18 cellular contexts compared by ENCODE assay signal in the genomic region with DNA sequence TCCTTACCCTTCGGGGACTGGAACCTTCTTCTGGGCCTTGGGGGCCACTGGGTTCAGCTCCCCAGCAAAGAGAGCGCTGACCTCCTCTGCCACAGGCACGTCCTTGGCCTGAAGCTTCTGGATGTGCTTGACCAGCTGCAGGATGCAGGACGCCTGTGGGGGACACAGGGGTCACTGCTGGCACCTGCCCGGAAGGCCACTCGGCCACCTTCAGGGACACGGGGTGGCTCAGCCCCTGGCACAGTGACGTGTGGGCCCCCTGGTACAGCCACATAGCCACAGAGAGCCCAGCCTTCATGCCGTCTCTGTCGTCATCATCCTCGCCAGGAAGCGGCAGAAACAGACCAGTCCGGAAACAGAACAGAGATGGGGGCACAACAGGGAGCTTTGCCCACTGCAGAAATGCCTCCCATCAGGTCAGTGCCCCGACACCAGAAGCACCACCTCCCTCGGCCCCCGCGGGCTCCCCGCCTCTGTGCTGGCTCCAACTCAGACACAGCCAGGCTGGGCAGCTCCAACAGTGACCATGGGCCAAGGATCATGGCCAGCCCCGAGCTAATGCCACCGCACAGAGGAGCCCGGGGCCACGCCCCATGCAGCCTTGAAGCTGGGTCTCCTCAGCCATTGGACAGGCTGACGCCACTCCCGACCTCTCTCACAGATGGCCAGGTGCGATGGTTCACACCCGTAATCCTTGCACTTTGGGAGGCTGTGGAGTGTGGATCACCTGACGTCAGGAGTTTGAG. TPM values are rescaled to one million over a fixed set of nuclear protein-coding genes. Genes with fewer than 3 reads are reported as not detected.
DNase-seq lines count a peak whose midpoint lies in the region; ATAC-seq, FAIRE-seq and TF ChIP-seq lines count a peak whose summit lies in the region.
"Had no signal": no experiment of that assay in that cellular context is flagged by ENCODE, and none has a peak within 500 bp of the region (broad histone marks: within the 10 kb centered on the region; RNA-seq: fewer than 3 reads in every experiment).

No MANE protein-coding gene starts in this region.

- no peak overlapping the region for H3K4ac ChIP-seq in neuronal stem cell (ENCODE audit: low read length)

- H3K27me3 Mint-ChIP-seq in Calu3 (ENCODE audit: unreplicated experiment) = no peaks in the 10 kb centered on the region
- H3K27me3 Mint-ChIP-seq: CD4-positive, alpha-beta memory T cell; IgD-negative memory B cell had no signal

- H2AFZ ChIP-seq in neuronal stem cell (ENCODE audit: low read length) (no peak overlapping the region), HepG2 (ENCODE audit: low read length) (no peak overlapping the region)

- H3K27me3 ChIP-seq in body of pancreas = no peaks in the 10 kb centered on the region
- no peaks in the 10 kb centered on the region for H3K27me3 ChIP-seq in neuronal stem cell (ENCODE audit: control insufficient read depth in 3 of 3, insufficient read depth in 3 of 3, low read depth in 1 of 3, low read length in 3 of 3)
- H3K27me3 ChIP-seq in HepG2 (ENCODE audit: control insufficient read depth in 1 of 2, insufficient read depth in 2 of 2, low read length in 2 of 2) = no peaks in the 10 kb centered on the region
- H3K27me3 ChIP-seq: BLaER1 had no signal

- no peaks in the 10 kb centered on the region for H3K4me1 Mint-ChIP-seq in Calu3 (ENCODE audit: low read depth, unreplicated experiment)
- H3K4me1 Mint-ChIP-seq: CD14-positive monocyte had no signal

- peaks cover 13% of the 10 kb centered on the region for H3K79me1 ChIP-seq in neuronal stem cell (ENCODE audit: low read depth, low read length)

- 0 out of 2 replicates have a peak, but pooled peaks cover 2% of the 10 kb centered on the region for H4K20me1 ChIP-seq in HepG2 (ENCODE audit: insufficient read depth, low read length)

- no peak overlapping the region for H4K91ac ChIP-seq in neuronal stem cell (ENCODE audit: low read depth, low read length, poor library complexity)

- no peaks in the 10 kb centered on the region for H3K79me2 ChIP-seq in HepG2 (ENCODE audit: insufficient read depth, low read length)

- no peak overlapping the region for H3K4me3 Mint-ChIP-seq in Calu3 (ENCODE audit: low read depth, unreplicated experiment)
- H3K4me3 Mint-ChIP-seq: CD14-positive monocyte; CD4-positive, alpha-beta memory T cell; HFFc6 had no signal

- H2BK5ac ChIP-seq in neuronal stem cell (ENCODE audit: low read length) = peak overlapping the region; percentile 66

- POLR2A ChIA-PET in HEK293 (lab: Yijun Ruan, JAX) (no interaction called here), HepG2 (lab: Yijun Ruan, JAX) (no interaction called here)

- TF ChIP-seq POLR2A in body of pancreas (IDR thresholded peaks at IDR 0.05) = peak in 2 of 3 donors; percentile 20 to 36
- no peak for TF ChIP-seq POLR2A in HepG2 (IDR thresholded peaks at IDR 0.05; ENCODE audit: insufficient read depth in 1 of 2, low read depth in 2 of 2, low read length in 2 of 2)

- DNase-seq in body of pancreas (peak; percentile 91 to 97 (median 96)), neuronal stem cell (ENCODE audit: low spot score) (no peak), Calu3 (no peak), HepG2 (ENCODE audit: low spot score) (no peak), kidney (no peak)
- DNase-seq: 8988T; CD4-positive, alpha-beta memory T cell; DMS79 treated with DMSO at 0.1 percent for 48 hours; GF-D8; HCEC 1CT; HFFc6; KBM-7 had no signal

- CTCF ChIA-PET in HEK293 (lab: Yijun Ruan, JAX) (no interaction called here), Calu3 (lab: Charles Lee) (interaction anchor here (0.6 kb wide), 1 partner anchor 23 kb away, joined by 3 read pairs; no protein-coding TSS in a partner anchor), HepG2 (lab: Yijun Ruan, JAX; ENCODE audit: low intra/inter-chr PET ratio, low total read pairs) (no interaction called here)

- no peak overlapping the region for H2BK12ac ChIP-seq in neuronal stem cell (ENCODE audit: low read length)

- H3K27ac ChIP-seq in HEK293 (ENCODE audit: extremely low read depth, low read depth, low read length) (no peak overlapping the region), body of pancreas (peak overlapping the region; percentile 52 to 84 (median 67)), neuronal stem cell (replicated peaks; ENCODE audit: low read length) (no peak overlapping the region), HepG2 (ENCODE audit: extremely low read length, insufficient read depth, low read length) (no peak overlapping the region), kidney (ENCODE audit: low read depth in 2 of 2, low read length in 2 of 2) (no peak overlapping the region)
- H3K27ac ChIP-seq: BLaER1 had no signal

- H3K4me3 ChIP-seq in HEK293 (ENCODE audit: low read depth, low read length) (no peak overlapping the region), body of pancreas (no peak overlapping the region), neuronal stem cell (ENCODE audit: low read length in 2 of 2) (no peak overlapping the region), HepG2 (replicated peaks in 1 of 3; ENCODE audit: insufficient read depth in 1 of 3, low read depth in 2 of 3, low read length in 3 of 3) (no peak overlapping the region), kidney (ENCODE audit: low read length in 2 of 2) (no peak overlapping the region)
- H3K4me3 ChIP-seq: BLaER1 had no signal

- ATAC-seq in body of pancreas (peak; percentile 95), HepG2 (no peak)

- H3K9me3 Mint-ChIP-seq in Calu3 (ENCODE audit: low read depth, unreplicated experiment) = no peaks in the 10 kb centered on the region
- H3K9me3 Mint-ChIP-seq: CD14-positive monocyte; CD4-positive, alpha-beta memory T cell; HFFc6; IgD-negative memory B cell had no signal

- in situ Hi-C loops in HepG2 (cut with HindIII; ENCODE audit: extremely low pct_ligation_motif_present, low pct_unique_long_range_greater_than_20kb) = no loop called here

- no peak overlapping the region for H4K8ac ChIP-seq in neuronal stem cell (ENCODE audit: low read depth, low read length)

- H3K18ac ChIP-seq in neuronal stem cell (ENCODE audit: low read length) = no peak overlapping the region

- H3K36me3 Mint-ChIP-seq in Calu3 (ENCODE audit: insufficient read depth, unreplicated experiment) = peaks cover 74% of the 10 kb centered on the region

- peaks cover 9 to 96% of the 10 kb centered on the region in 2 experiments; a peak in 2 of 3 replicates for H3K36me3 ChIP-seq in HEK293 (ENCODE audit: control insufficient read depth in 2 of 2, insufficient read depth in 1 of 2, low read length in 2 of 2)
- peaks cover 26 to 68% of the 10 kb centered on the region in 2 donors for H3K36me3 ChIP-seq in body of pancreas (replicated peaks in 1 of 2; ENCODE audit: insufficient read depth in 1 of 2, low read depth in 2 of 2)
- H3K36me3 ChIP-seq in neuronal stem cell (replicated peaks in 1 of 2; ENCODE audit: control insufficient read depth in 2 of 2, insufficient read depth in 2 of 2, low read length in 2 of 2) = peaks cover 83 to 97% of the 10 kb centered on the region in 2 donors
- H3K36me3 ChIP-seq in HepG2 (replicated peaks in 1 of 2; ENCODE audit: control insufficient read depth in 1 of 2, insufficient read depth in 2 of 2, low read length in 2 of 2) = peaks cover 56 to 90% of the 10 kb centered on the region in 2 experiments
- H3K36me3 ChIP-seq in kidney (ENCODE audit: control insufficient read depth in 1 of 2, insufficient read depth in 2 of 2, low read length in 2 of 2) = peaks cover 41 to 62% of the 10 kb centered on the region in 2 donors

- BruUV-seq in Calu3 (replicated peaks; lab: Mats Ljungman, UMichigan) (no TSS peak), HepG2 (replicated peaks; lab: Mats Ljungman, UMichigan) (no TSS peak)

- intact Hi-C loops in body of pancreas (cut with DNase I) = no loop called here
- intact Hi-C loops in Calu3 (cut with micrococcal nuclease; ENCODE audit: unreplicated experiment) = no loop called here
- intact Hi-C loops in HepG2 (cut with micrococcal nuclease; ENCODE audit: unreplicated experiment) = no loop called here
- intact Hi-C loops in kidney (cut with DNase I) = no loop called here

- TF ChIP-seq CTCF in HEK293 (tag by site-specific recombination; IDR thresholded peaks at IDR 0.05) (no peak), body of pancreas (IDR thresholded peaks at IDR 0.05) (no peak), Calu3 (IDR thresholded peaks at IDR 0.05; ENCODE audit: unreplicated experiment) (no peak), HepG2 (CRISPR knock-in tag; IDR thresholded peaks at IDR 0.05) (no peak), kidney (IDR thresholded peaks at IDR 0.05; ENCODE audit: borderline replicate concordance, extremely low read depth, insufficient read depth) (no peak)

- H3K23ac ChIP-seq in neuronal stem cell (ENCODE audit: low read depth, low read length, poor library complexity) = peak overlapping the region; percentile 73

- TF ChIP-seq EP300 in HepG2 (IDR thresholded peaks at IDR 0.05; ENCODE audit: low read depth in 2 of 2, low read length in 2 of 2) (no peak), HepG2 (CRISPR knock-in tag; IDR thresholded peaks at IDR 0.05; ENCODE audit: borderline replicate concordance) (no peak)

- H3K4me1 ChIP-seq in HEK293 (ENCODE audit: control insufficient read depth, insufficient read depth, low read length) = no peaks in the 10 kb centered on the region
- H3K4me1 ChIP-seq in body of pancreas = peaks cover 13% of the 10 kb centered on the region
- H3K4me1 ChIP-seq in neuronal stem cell (ENCODE audit: control insufficient read depth in 2 of 2, insufficient read depth in 1 of 2, low read depth in 1 of 2, low read length in 2 of 2) = no peaks in the 10 kb centered on the region
- H3K4me1 ChIP-seq in HepG2 (ENCODE audit: insufficient read depth, low read length) = no peaks in the 10 kb centered on the region
- H3K4me1 ChIP-seq in kidney (ENCODE audit: control insufficient read depth in 1 of 2, insufficient read depth in 1 of 2, low read depth in 1 of 2, low read length in 2 of 2) = no peaks in the 10 kb centered on the region

- FAIRE-seq in HepG2 (lab: Jason Lieb, UNC) (no peak), kidney (lab: Jason Lieb, UNC) (no peak)
- FAIRE-seq: GM19239, HTR-8/SVneo had no signal

- H3K4me2 ChIP-seq in neuronal stem cell (ENCODE audit: insufficient read depth, low read length, poor library complexity, severe bottlenecking) (no peak overlapping the region), HepG2 (ENCODE audit: low read depth, low read length) (no peak overlapping the region)
- H3K4me2 ChIP-seq: BLaER1 had no signal

- H3K9me3 ChIP-seq in HEK293 (ENCODE audit: control insufficient read depth, insufficient read depth, low read depth, low read length) (no peaks in the 10 kb centered on the region), body of pancreas (no peaks in the 10 kb centered on the region), neuronal stem cell (replicated peaks in 1 of 2; ENCODE audit: control insufficient read depth in 2 of 2, insufficient read depth in 1 of 2, low read depth in 1 of 2, low read length in 2 of 2) (no peaks in the 10 kb centered on the region), HepG2 (ENCODE audit: low read length) (no peaks in the 10 kb centered on the region), kidney (ENCODE audit: control insufficient read depth in 1 of 2, low read length in 2 of 2) (no peaks in the 10 kb centered on the region)
- H3K9me3 ChIP-seq: BLaER1 had no signal

- no peak overlapping the region for H2AK5ac ChIP-seq in neuronal stem cell (ENCODE audit: low read depth, low read length)

- no peak overlapping the region for H3K27ac Mint-ChIP-seq in Calu3 (ENCODE audit: unreplicated experiment)
- H3K27ac Mint-ChIP-seq: HFFc6, IgD-negative memory B cell had no signal

- H3K14ac ChIP-seq in neuronal stem cell (ENCODE audit: low read length) = no peak overlapping the region

- TF ChIP-seq RAD21 in HepG2 (CRISPR knock-in tag; IDR thresholded peaks at IDR 0.05) = no peak

- H2BK15ac ChIP-seq in neuronal stem cell (ENCODE audit: low read length) = no peak overlapping the region

- 49 to 59% methylated on average over 6 to 27 of the region's 27 CpGs for WGBS in body of pancreas, 2 donors
- WGBS in neuronal stem cell (ENCODE audit: extremely low coverage in 2 of 2, insufficient read length in 2 of 2, insufficient replicate concordance in 1 of 2), 2 donors = no CpG with 5 or more reads among the region's 27 CpGs
- WGBS in HepG2 (ENCODE audit: low lambda C conversion rate) = 100% methylated on average over 4 of the region's 27 CpGs

- no peak overlapping the region for H2BK120ac ChIP-seq in neuronal stem cell (ENCODE audit: low read depth, low read length)

- no peak overlapping the region for H3K9ac ChIP-seq in neuronal stem cell (ENCODE audit: low read depth, low read length, poor library complexity)
- no peak overlapping the region for H3K9ac ChIP-seq in HepG2 (ENCODE audit: insufficient read depth, low read depth, low read length)
- no peak overlapping the region for H3K9ac ChIP-seq in kidney (ENCODE audit: low read length in 2 of 2)
- H3K9ac ChIP-seq: BLaER1 had no signal

RNA-seq across cellular contexts. Expression of gene IZUMO4, which starts 20.7 kb away (rescaled TPM):
- total RNA-seq in body of pancreas (1 to 10 TPM; 3.4 to 4.0 TPM), Calu3 (2022) (2.7 and 2.8 TPM in 2 replicates), HepG2 (2016; rRNA removed; fragmentation: Illumina TruSeq; extraction: Trizol) (0.24 and 0.77 TPM in 2 replicates), kidney (4.3 TPM)
- polyA plus RNA-seq in neuronal stem cell (2013, experiment 1 of 2) = 2.5 TPM
- polyA plus RNA-seq in neuronal stem cell (2013, experiment 2 of 2) = 2.3 TPM
- 0.79 and 0.91 TPM in 2 replicates for total RNA-seq in HepG2 (2016; cell fraction: cytosol; rRNA removed; fragmentation: Illumina TruSeq; extraction: Trizol; ENCODE audit: low read depth)
- 0.34 and 1.5 TPM in 2 replicates for total RNA-seq in HepG2 (2016; cell fraction: insoluble cytoplasmic fraction; rRNA removed; fragmentation: Illumina TruSeq; extraction: Trizol)
- total RNA-seq in HepG2 (2016; cell fraction: membrane; rRNA removed; fragmentation: Illumina TruSeq; extraction: Trizol) = 0.83 and 1.5 TPM in 2 replicates
- total RNA-seq in HepG2 (2016; cell fraction: nucleus; rRNA removed; fragmentation: Illumina TruSeq; extraction: Trizol) = 1.1 and 2.5 TPM in 2 replicates
- polyA plus RNA-seq in HepG2 (2011; rRNA removed) (3.9 and 4.1 TPM in 2 replicates), kidney (ENCODE audit: insufficient read depth, low read depth, low replicate concordance) (8.9 TPM)
- 0.55 and 0.75 TPM in 2 replicates for polyA plus RNA-seq in HepG2 (2011; cell fraction: cytosol; rRNA removed)
- polyA plus RNA-seq in HepG2 (2011; cell fraction: nucleus; rRNA removed) = 66.6 and 91.0 TPM in 2 replicates
- 1.7 and 4.4 TPM in 2 replicates for polyA plus RNA-seq in HepG2 (2012)
- 0.57 and 1.2 TPM in 2 replicates for polyA plus RNA-seq in HepG2 (2016; cell fraction: cytosol; fragmentation: Illumina TruSeq; extraction: Trizol; ENCODE audit: low read depth)
- polyA plus RNA-seq in HepG2 (2016; cell fraction: insoluble cytoplasmic fraction; fragmentation: Illumina TruSeq; extraction: Trizol; ENCODE audit: low read depth) = 0.45 and 0.53 TPM in 2 replicates
- 0.94 TPM in 2 replicates for polyA plus RNA-seq in HepG2 (2016; cell fraction: membrane; fragmentation: Illumina TruSeq; extraction: Trizol; ENCODE audit: low read depth)
- 4.3 and 6.3 TPM in 2 replicates for polyA plus RNA-seq in HepG2 (2016; cell fraction: nucleus; fragmentation: Illumina TruSeq; extraction: Trizol; ENCODE audit: insufficient read depth, low read depth)
- 0.54 and 2.7 TPM in 2 replicates for polyA minus RNA-seq in HepG2 (2011; rRNA and poly(A)+ RNA removed; ENCODE audit: low replicate concordance)
- not detected in 2 replicates for polyA minus RNA-seq in HepG2 (2011; cell fraction: cytosol; rRNA and poly(A)+ RNA removed)
- polyA minus RNA-seq in HepG2 (2011; cell fraction: nucleus; rRNA and poly(A)+ RNA removed) = 1.9 and 4.2 TPM in 2 replicates

RNA-seq across cellular contexts. Expression of gene MOB3A, which starts 21.3 kb away (rescaled TPM):
- total RNA-seq in body of pancreas = 10 to 100 TPM; 11.7 to 22.1 TPM
- 15.6 TPM for polyA plus RNA-seq in neuronal stem cell (2013, experiment 1 of 2)
- 16.1 TPM for polyA plus RNA-seq in neuronal stem cell (2013, experiment 2 of 2)
- total RNA-seq in Calu3 (2022) = 13.7 and 15.8 TPM in 2 replicates
- total RNA-seq in HepG2 (2016; rRNA removed; fragmentation: Illumina TruSeq; extraction: Trizol) = 3.5 and 4.3 TPM in 2 replicates
- total RNA-seq in HepG2 (2016; cell fraction: cytosol; rRNA removed; fragmentation: Illumina TruSeq; extraction: Trizol; ENCODE audit: low read depth) = 2.2 and 2.7 TPM in 2 replicates
- 3.5 and 4.0 TPM in 2 replicates for total RNA-seq in HepG2 (2016; cell fraction: insoluble cytoplasmic fraction; rRNA removed; fragmentation: Illumina TruSeq; extraction: Trizol)
- total RNA-seq in HepG2 (2016; cell fraction: membrane; rRNA removed; fragmentation: Illumina TruSeq; extraction: Trizol) = 2.7 and 3.2 TPM in 2 replicates
- total RNA-seq in HepG2 (2016; cell fraction: nucleus; rRNA removed; fragmentation: Illumina TruSeq; extraction: Trizol) = 2.4 and 2.5 TPM in 2 replicates
- polyA plus RNA-seq in HepG2 (2011; rRNA removed) = 17.8 and 20.3 TPM in 2 replicates
- 13.9 and 16.9 TPM in 2 replicates for polyA plus RNA-seq in HepG2 (2011; cell fraction: cytosol; rRNA removed)
- 10.8 and 12.6 TPM in 2 replicates for polyA plus RNA-seq in HepG2 (2011; cell fraction: nucleus; rRNA removed)
- 6.2 and 6.8 TPM in 2 replicates for polyA plus RNA-seq in HepG2 (2012)
- polyA plus RNA-seq in HepG2 (2016; cell fraction: cytosol; fragmentation: Illumina TruSeq; extraction: Trizol; ENCODE audit: low read depth) = 0.97 and 1.0 TPM in 2 replicates
- 6.2 and 7.9 TPM in 2 replicates for polyA plus RNA-seq in HepG2 (2016; cell fraction: insoluble cytoplasmic fraction; fragmentation: Illumina TruSeq; extraction: Trizol; ENCODE audit: low read depth)
- polyA plus RNA-seq in HepG2 (2016; cell fraction: membrane; fragmentation: Illumina TruSeq; extraction: Trizol; ENCODE audit: low read depth) = 2.8 TPM in 2 replicates
- polyA plus RNA-seq in HepG2 (2016; cell fraction: nucleus; fragmentation: Illumina TruSeq; extraction: Trizol; ENCODE audit: insufficient read depth, low read depth) = 6.6 and 6.8 TPM in 2 replicates
- 23.6 and 71.5 TPM in 2 replicates for polyA minus RNA-seq in HepG2 (2011; rRNA and poly(A)+ RNA removed; ENCODE audit: low replicate concordance)
- 19.3 and 25.0 TPM in 2 replicates for polyA minus RNA-seq in HepG2 (2011; cell fraction: cytosol; rRNA and poly(A)+ RNA removed)
- 5.3 and 6.0 TPM in 2 replicates for polyA minus RNA-seq in HepG2 (2011; cell fraction: nucleus; rRNA and poly(A)+ RNA removed)
- total RNA-seq in kidney = 59.7 TPM
- polyA plus RNA-seq in kidney (ENCODE audit: insufficient read depth, low read depth, low replicate concordance) = 16.9 TPM

RNA-seq across cellular contexts. Expression of gene AP3D1, which starts 34.0 kb away (rescaled TPM):
- total RNA-seq in body of pancreas (100 to 1,000 TPM in 1 of 2 donors, 10 to 100 TPM in 1; 77.0 to 124 TPM), Calu3 (2022) (107 and 108 TPM in 2 replicates), HepG2 (2016; rRNA removed; fragmentation: Illumina TruSeq; extraction: Trizol) (73.5 and 82.6 TPM in 2 replicates), kidney (125 TPM)
- 60.6 TPM for polyA plus RNA-seq in neuronal stem cell (2013, experiment 1 of 2)
- polyA plus RNA-seq in neuronal stem cell (2013, experiment 2 of 2) = 60.3 TPM
- total RNA-seq in HepG2 (2016; cell fraction: cytosol; rRNA removed; fragmentation: Illumina TruSeq; extraction: Trizol; ENCODE audit: low read depth) = 30.1 and 33.5 TPM in 2 replicates
- 55.4 and 84.4 TPM in 2 replicates for total RNA-seq in HepG2 (2016; cell fraction: insoluble cytoplasmic fraction; rRNA removed; fragmentation: Illumina TruSeq; extraction: Trizol)
- 61.4 and 65.9 TPM in 2 replicates for total RNA-seq in HepG2 (2016; cell fraction: membrane; rRNA removed; fragmentation: Illumina TruSeq; extraction: Trizol)
- 44.7 and 54.3 TPM in 2 replicates for total RNA-seq in HepG2 (2016; cell fraction: nucleus; rRNA removed; fragmentation: Illumina TruSeq; extraction: Trizol)
- polyA plus RNA-seq in HepG2 (2011; rRNA removed) (68.0 and 78.6 TPM in 2 replicates), kidney (ENCODE audit: insufficient read depth, low read depth, low replicate concordance) (68.4 TPM)
- 50.1 and 66.2 TPM in 2 replicates for polyA plus RNA-seq in HepG2 (2011; cell fraction: cytosol; rRNA removed)
- polyA plus RNA-seq in HepG2 (2011; cell fraction: nucleus; rRNA removed) = 236 and 270 TPM in 2 replicates
- 61.5 and 82.7 TPM in 2 replicates for polyA plus RNA-seq in HepG2 (2012)
- 11.6 and 13.9 TPM in 2 replicates for polyA plus RNA-seq in HepG2 (2016; cell fraction: cytosol; fragmentation: Illumina TruSeq; extraction: Trizol; ENCODE audit: low read depth)
- 71.2 and 87.4 TPM in 2 replicates for polyA plus RNA-seq in HepG2 (2016; cell fraction: insoluble cytoplasmic fraction; fragmentation: Illumina TruSeq; extraction: Trizol; ENCODE audit: low read depth)
- polyA plus RNA-seq in HepG2 (2016; cell fraction: membrane; fragmentation: Illumina TruSeq; extraction: Trizol; ENCODE audit: low read depth) = 38.5 and 41.5 TPM in 2 replicates
- polyA plus RNA-seq in HepG2 (2016; cell fraction: nucleus; fragmentation: Illumina TruSeq; extraction: Trizol; ENCODE audit: insufficient read depth, low read depth) = 139 and 143 TPM in 2 replicates
- 72.3 and 142 TPM in 2 replicates for polyA minus RNA-seq in HepG2 (2011; rRNA and poly(A)+ RNA removed; ENCODE audit: low replicate concordance)
- polyA minus RNA-seq in HepG2 (2011; cell fraction: cytosol; rRNA and poly(A)+ RNA removed) = 54.0 and 70.6 TPM in 2 replicates
- polyA minus RNA-seq in HepG2 (2011; cell fraction: nucleus; rRNA and poly(A)+ RNA removed) = 44.3 and 51.8 TPM in 2 replicates

RNA-seq across cellular contexts. Expression of gene DOT1L, which starts 46.3 kb away (rescaled TPM):
- total RNA-seq in body of pancreas = 10 to 100 TPM; 10.1 to 44.5 TPM
- 38.2 TPM for polyA plus RNA-seq in neuronal stem cell (2013, experiment 1 of 2)
- polyA plus RNA-seq in neuronal stem cell (2013, experiment 2 of 2) = 38.1 TPM
- total RNA-seq in Calu3 (2022) = 39.3 and 42.9 TPM in 2 replicates
- 7.5 and 9.7 TPM in 2 replicates for total RNA-seq in HepG2 (2016; rRNA removed; fragmentation: Illumina TruSeq; extraction: Trizol)
- 20.6 and 20.7 TPM in 2 replicates for total RNA-seq in HepG2 (2016; cell fraction: cytosol; rRNA removed; fragmentation: Illumina TruSeq; extraction: Trizol; ENCODE audit: low read depth)
- 6.4 and 8.2 TPM in 2 replicates for total RNA-seq in HepG2 (2016; cell fraction: insoluble cytoplasmic fraction; rRNA removed; fragmentation: Illumina TruSeq; extraction: Trizol)
- 12.0 and 15.8 TPM in 2 replicates for total RNA-seq in HepG2 (2016; cell fraction: membrane; rRNA removed; fragmentation: Illumina TruSeq; extraction: Trizol)
- 12.3 and 14.9 TPM in 2 replicates for total RNA-seq in HepG2 (2016; cell fraction: nucleus; rRNA removed; fragmentation: Illumina TruSeq; extraction: Trizol)
- 14.6 and 17.9 TPM in 2 replicates for polyA plus RNA-seq in HepG2 (2011; rRNA removed)
- polyA plus RNA-seq in HepG2 (2011; cell fraction: cytosol; rRNA removed) = 6.1 and 9.5 TPM in 2 replicates
- polyA plus RNA-seq in HepG2 (2011; cell fraction: nucleus; rRNA removed) = 138 and 210 TPM in 2 replicates
- polyA plus RNA-seq in HepG2 (2012) = 22.3 and 23.3 TPM in 2 replicates
- polyA plus RNA-seq in HepG2 (2016; cell fraction: cytosol; fragmentation: Illumina TruSeq; extraction: Trizol; ENCODE audit: low read depth) = 2.5 and 3.3 TPM in 2 replicates
- polyA plus RNA-seq in HepG2 (2016; cell fraction: insoluble cytoplasmic fraction; fragmentation: Illumina TruSeq; extraction: Trizol; ENCODE audit: low read depth) = 10.5 and 15.3 TPM in 2 replicates
- 7.1 TPM in 2 replicates for polyA plus RNA-seq in HepG2 (2016; cell fraction: membrane; fragmentation: Illumina TruSeq; extraction: Trizol; ENCODE audit: low read depth)
- polyA plus RNA-seq in HepG2 (2016; cell fraction: nucleus; fragmentation: Illumina TruSeq; extraction: Trizol; ENCODE audit: insufficient read depth, low read depth) = 76.0 and 84.3 TPM in 2 replicates
- 36.8 and 45.6 TPM in 2 replicates for polyA minus RNA-seq in HepG2 (2011; rRNA and poly(A)+ RNA removed; ENCODE audit: low replicate concordance)
- 21.6 and 26.0 TPM in 2 replicates for polyA minus RNA-seq in HepG2 (2011; cell fraction: cytosol; rRNA and poly(A)+ RNA removed)
- 30.1 and 31.9 TPM in 2 replicates for polyA minus RNA-seq in HepG2 (2011; cell fraction: nucleus; rRNA and poly(A)+ RNA removed)
- total RNA-seq in kidney = 32.0 TPM
- 5.7 TPM for polyA plus RNA-seq in kidney (ENCODE audit: insufficient read depth, low read depth, low replicate concordance)

Comparison
In these comparisons a context has a peak if more than half of its experiments do, and no peak if none do; other contexts are left out.
1. H3K27ac ChIP-seq: peak in body of pancreas (4 of 4); none in HEK293 (single experiment), neuronal stem cell (single experiment), HepG2 (single experiment) and kidney (0 of 2).
2. DNase-seq: peak in body of pancreas (4 of 4); none in neuronal stem cell (single experiment), Calu3 (single experiment), HepG2 (single experiment) and kidney (single experiment).
3. POLR2A ChIP-seq: peak in body of pancreas (2 of 3); none in HepG2 (0 of 2).